ENCODE assay signal across 26 cellular contexts in genomic region chrX:65846974-65847373, GRCh38.
"Had no signal": no experiment of that assay in that cellular context is flagged by ENCODE, and none has a peak within 500 bp of the region (broad histone marks: within the 10 kb centered on the region; RNA-seq: fewer than 3 reads in every experiment).

No MANE protein-coding gene starts in this region.

- H3K4me3 Mint-ChIP-seq: activated CD4-positive, alpha-beta memory T cell treated with anti-CD3 and anti-CD28 coated beads, Interleukin-2, amount 10 ng/mL, durations not matched to agents 7 days and 5 days; activated CD4-positive, alpha-beta T cell treated with anti-CD3 and anti-CD28 coated beads, Interleukin-2, amount 10 ng/mL, durations not matched to agents 7 days and 5 days; activated naive CD4-positive, alpha-beta T cell treated with anti-CD3 and anti-CD28 coated beads, Interleukin-2, amount 10 ng/mL, durations not matched to agents 7 days and 5 days; activated naive CD8-positive, alpha-beta T cell treated with anti-CD3 and anti-CD28 coated beads, Interleukin-2, amount 10 ng/mL, durations not matched to agents 7 days and 5 days; activated T-cell treated with anti-CD3 and anti-CD28 coated beads, Interleukin-2, amount 50 U/mL, for 24 hours; activated T-cell treated with anti-CD3 and anti-CD28 coated beads, Interleukin-2, amount 50 U/mL, for 72 hours; brain; effector memory CD8-positive, alpha-beta T cell had no signal

- H3K36me3 Mint-ChIP-seq: activated naive CD4-positive, alpha-beta T cell treated with anti-CD3 and anti-CD28 coated beads, Interleukin-2, amount 10 ng/mL, durations not matched to agents 7 days and 5 days; activated naive CD8-positive, alpha-beta T cell treated with anti-CD3 and anti-CD28 coated beads, Interleukin-2, amount 10 ng/mL, durations not matched to agents 7 days and 5 days; brain had no signal

- DNase-seq: activated CD4-positive, alpha-beta memory T cell treated with anti-CD3 and anti-CD28 coated beads, Interleukin-2, amount 10 ng/mL, durations not matched to agents 7 days and 5 days; activated CD4-positive, alpha-beta T cell treated with anti-CD3 and anti-CD28 coated beads for 1 hour; activated CD4-positive, alpha-beta T cell treated with anti-CD3 and anti-CD28 coated beads for 4 hours; activated CD4-positive, alpha-beta T cell treated with anti-CD3 and anti-CD28 coated beads, Interleukin-2, amount 10 ng/mL, durations not matched to agents 7 days and 5 days; activated CD4-positive, alpha-beta T cell treated with anti-CD3 and anti-CD28 coated beads, Interleukin-2, amount 50 U/mL, for 4 hours; activated CD8-positive, alpha-beta memory T cell treated with anti-CD3 and anti-CD28 coated beads, Interleukin-2, amount 50 U/mL, for 48 hours; activated gamma-delta T cell; activated naive CD4-positive, alpha-beta T cell; activated naive CD4-positive, alpha-beta T cell treated with anti-CD3 and anti-CD28 coated beads, Interleukin-2, amount 10 ng/mL, durations not matched to agents 7 days and 5 days; activated naive CD8-positive, alpha-beta T cell treated with anti-CD3 and anti-CD28 coated beads, Interleukin-2, amount 10 ng/mL, durations not matched to agents 7 days and 5 days; activated T-cell treated with anti-CD3 and anti-CD28 coated beads for 4 hours; activated T-cell treated with anti-CD3 and anti-CD28 coated beads, Interleukin-2, amount 50 U/mL, for 24 hours; activated T-cell treated with anti-CD3 and anti-CD28 coated beads, Interleukin-2, amount 50 U/mL, for 72 hours; caudate nucleus; cortex of kidney; dermis blood vessel endothelial cell; effector CD4-positive, alpha-beta T cell; effector memory CD8-positive, alpha-beta T cell; foreskin fibroblast; heart right ventricle; T-helper 2 cell had no signal

- H3K9me3 ChIP-seq: ascending aorta, gastroesophageal sphincter had no signal

- H3K27me3 Mint-ChIP-seq: activated CD4-positive, alpha-beta memory T cell treated with anti-CD3 and anti-CD28 coated beads, Interleukin-2, amount 10 ng/mL, durations not matched to agents 7 days and 5 days; activated CD4-positive, alpha-beta T cell treated with anti-CD3 and anti-CD28 coated beads, Interleukin-2, amount 10 ng/mL, durations not matched to agents 7 days and 5 days; activated naive CD4-positive, alpha-beta T cell treated with anti-CD3 and anti-CD28 coated beads, Interleukin-2, amount 10 ng/mL, durations not matched to agents 7 days and 5 days; activated naive CD8-positive, alpha-beta T cell treated with anti-CD3 and anti-CD28 coated beads, Interleukin-2, amount 10 ng/mL, durations not matched to agents 7 days and 5 days; brain; effector memory CD8-positive, alpha-beta T cell had no signal

- H3K27me3 ChIP-seq: ascending aorta, gastroesophageal sphincter had no signal

- H3K9me3 Mint-ChIP-seq: activated naive CD4-positive, alpha-beta T cell treated with anti-CD3 and anti-CD28 coated beads, Interleukin-2, amount 10 ng/mL, durations not matched to agents 7 days and 5 days; activated naive CD8-positive, alpha-beta T cell treated with anti-CD3 and anti-CD28 coated beads, Interleukin-2, amount 10 ng/mL, durations not matched to agents 7 days and 5 days; activated T-cell treated with anti-CD3 and anti-CD28 coated beads, Interleukin-2, amount 50 U/mL, for 24 hours; effector memory CD8-positive, alpha-beta T cell had no signal

- H3K4me1 Mint-ChIP-seq: activated CD4-positive, alpha-beta memory T cell treated with anti-CD3 and anti-CD28 coated beads, Interleukin-2, amount 10 ng/mL, durations not matched to agents 7 days and 5 days; activated CD4-positive, alpha-beta T cell treated with anti-CD3 and anti-CD28 coated beads, Interleukin-2, amount 10 ng/mL, durations not matched to agents 7 days and 5 days; activated naive CD4-positive, alpha-beta T cell treated with anti-CD3 and anti-CD28 coated beads, Interleukin-2, amount 10 ng/mL, durations not matched to agents 7 days and 5 days; activated naive CD8-positive, alpha-beta T cell treated with anti-CD3 and anti-CD28 coated beads, Interleukin-2, amount 10 ng/mL, durations not matched to agents 7 days and 5 days; brain had no signal

- H3K36me3 ChIP-seq: ascending aorta, gastroesophageal sphincter, heart right ventricle had no signal

- H3K4me3 ChIP-seq: ascending aorta, gastroesophageal sphincter, heart right ventricle had no signal

- ATAC-seq: activated naive CD4-positive, alpha-beta T cell treated with anti-CD3 and anti-CD28 coated beads, Interleukin-2, amount 50 U/mL, for 72 hours; activated T-cell treated with anti-CD3 and anti-CD28 coated beads, Interleukin-2, amount 50 U/mL, for 72 hours; effector memory CD8-positive, alpha-beta T cell; gastroesophageal sphincter; heart right ventricle had no signal

- H3K4me1 ChIP-seq: ascending aorta, gastroesophageal sphincter, heart right ventricle had no signal

- H3K27ac ChIP-seq: ascending aorta, epithelial cell of prostate, gastroesophageal sphincter, heart right ventricle had no signal

- H3K27ac Mint-ChIP-seq: activated CD4-positive, alpha-beta memory T cell treated with anti-CD3 and anti-CD28 coated beads, Interleukin-2, amount 10 ng/mL, durations not matched to agents 7 days and 5 days; activated CD4-positive, alpha-beta T cell treated with anti-CD3 and anti-CD28 coated beads, Interleukin-2, amount 10 ng/mL, durations not matched to agents 7 days and 5 days; activated naive CD4-positive, alpha-beta T cell treated with anti-CD3 and anti-CD28 coated beads, Interleukin-2, amount 10 ng/mL, durations not matched to agents 7 days and 5 days; activated naive CD8-positive, alpha-beta T cell treated with anti-CD3 and anti-CD28 coated beads, Interleukin-2, amount 10 ng/mL, durations not matched to agents 7 days and 5 days; activated T-cell treated with anti-CD3 and anti-CD28 coated beads, Interleukin-2, amount 50 U/mL, for 24 hours; activated T-cell treated with anti-CD3 and anti-CD28 coated beads, Interleukin-2, amount 50 U/mL, for 72 hours; brain; effector memory CD8-positive, alpha-beta T cell had no signal
